11 cellular contexts compared by ENCODE assay signal in genomic region chr11:59801981-59802638, GRCh38. TPM values are rescaled to one million over a fixed set of nuclear protein-coding genes. Genes with fewer than 3 reads are reported as not detected.
DNase-seq lines count a peak whose midpoint lies in the region; ATAC-seq and TF ChIP-seq lines count a peak whose summit lies in the region.
"Had no signal": no experiment of that assay in that cellular context is flagged by ENCODE, and none has a peak within 500 bp of the region (broad histone marks: within the 10 kb centered on the region; RNA-seq: fewer than 3 reads in every experiment).

No MANE protein-coding gene starts in this region.

- H3K36me3 ChIP-seq in left ventricle myocardium inferior, result peaks cover 60% of the 10 kb centered on the region
- peaks cover 23% of the 10 kb centered on the region for H3K36me3 ChIP-seq in thoracic aorta
- peaks cover 19% of the 10 kb centered on the region for H3K36me3 ChIP-seq in Karpas-422 (ENCODE audit: insufficient read depth, low read length)

- no peak overlapping the region for H2AFZ ChIP-seq in Karpas-422 (ENCODE audit: low read length)

- H3K27me3 ChIP-seq in left ventricle myocardium inferior (ENCODE audit: low read depth) (no peaks in the 10 kb centered on the region), thoracic aorta (replicated peaks; ENCODE audit: insufficient read depth) (no peaks in the 10 kb centered on the region), Karpas-422 (ENCODE audit: low read length) (no peaks in the 10 kb centered on the region)
- H3K27me3 ChIP-seq: suprapubic skin had no signal

- H3K4me2 ChIP-seq in Karpas-422 (ENCODE audit: low read depth, low read length, poor library complexity, severe bottlenecking), result no peak overlapping the region

- intact Hi-C loops in left ventricle myocardium inferior (cut with micrococcal nuclease), result loop anchor here (2.0 kb wide), 1 partner anchor 47 kb away; the partner anchor contains the start of gene STX3

- CTCF ChIA-PET in T-cell (lab: Charles Lee), result interaction anchor here (0.7 to 3.1 kb wide), 5 partner anchors 30 to 54 kb away, joined by 3 to 28 read pairs (median 5); partner anchors contain the start of gene STX3 (in 2 of the 2)

- no peak for TF ChIP-seq CTCF in left ventricle myocardium inferior (IDR thresholded peaks at IDR 0.05; ENCODE audit: borderline replicate concordance)
- no peak for TF ChIP-seq CTCF in thoracic aorta (IDR thresholded peaks at IDR 0.05)

- H3K9me3 Mint-ChIP-seq in T-cell, result no peaks in the 10 kb centered on the region
- H3K9me3 Mint-ChIP-seq: nephron had no signal

- POLR2A ChIA-PET in T-cell (lab: Charles Lee), result interaction anchor here in 1 of 2 donors (0.6 to 1.1 kb wide), 2 partner anchors 46 to 198 kb away, joined by 4 to 6 read pairs; no protein-coding TSS in a partner anchor

- peak in 3 of 4 experiments; percentile 17 to 42 (median 35) for ATAC-seq in T-cell (replicated peaks in 1 of 4)
- peak; percentile 78 for ATAC-seq in thoracic aorta (ENCODE audit: insufficient number of reproducible peaks, low FRiP score, low read depth)
- no peak for ATAC-seq in GM18861 (IDR thresholded peaks at IDR 0.05; ENCODE audit: unreplicated experiment)

- H3K27me3 Mint-ChIP-seq in T-cell, result no peaks in the 10 kb centered on the region
- H3K27me3 Mint-ChIP-seq: B cell had no signal

- H3K9ac ChIP-seq in Karpas-422 (ENCODE audit: low read length), result no peak overlapping the region

- H3K9me2 ChIP-seq in Karpas-422 (replicated peaks; ENCODE audit: insufficient read depth, low read length), result no peaks in the 10 kb centered on the region

- no peaks in the 10 kb centered on the region for H3K9me3 ChIP-seq in left ventricle myocardium inferior (replicated peaks)
- H3K9me3 ChIP-seq in thoracic aorta, result no peaks in the 10 kb centered on the region
- no peaks in the 10 kb centered on the region for H3K9me3 ChIP-seq in Karpas-422 (ENCODE audit: low read length)
- H3K9me3 ChIP-seq: suprapubic skin had no signal

- no peaks in the 10 kb centered on the region for H4K20me1 ChIP-seq in Karpas-422 (ENCODE audit: insufficient read depth, low read depth, low read length)

- peak; percentile 40 for DNase-seq in NCI-H2227 (lab: John Stamatoyannopoulos, UW; ENCODE audit: unreplicated experiment)
- DNase-seq in NCI-H2227 treated with DMSO at 0.1 percent for 48 hours (lab: John Stamatoyannopoulos, UW), result no peak
- DNase-seq in T-cell, result no peak
- DNase-seq in left ventricle myocardium inferior, result no peak
- no peak for DNase-seq in thoracic aorta (ENCODE audit: low spot score)
- no peak for DNase-seq in foreskin melanocyte
- no peak for DNase-seq in Karpas-422

- H3K4me3 ChIP-seq in left ventricle myocardium inferior, result no peak overlapping the region
- H3K4me3 ChIP-seq in thoracic aorta, result no peak overlapping the region
- no peak overlapping the region for H3K4me3 ChIP-seq in Karpas-422 (ENCODE audit: low read length)
- H3K4me3 ChIP-seq: suprapubic skin had no signal

- no peaks in the 10 kb centered on the region for H3K79me2 ChIP-seq in Karpas-422 (ENCODE audit: low read length)

- peaks cover 0 to 6% (median 0%) of the 10 kb centered on the region in 3 donors for H3K4me1 Mint-ChIP-seq in T-cell
- H3K4me1 Mint-ChIP-seq: B cell, nephron had no signal

- H3K27ac ChIP-seq in left ventricle myocardium inferior (replicated peaks), result peak overlapping the region; percentile 74
- peak overlapping the region; percentile 19 to 33 for H3K27ac ChIP-seq in thoracic aorta
- H3K27ac ChIP-seq in Karpas-422 (ENCODE audit: low read length), result no peak overlapping the region
- H3K27ac ChIP-seq: suprapubic skin had no signal

- H3K4me3 Mint-ChIP-seq in T-cell, result no peak overlapping the region
- H3K4me3 Mint-ChIP-seq: B cell, nephron had no signal

- peaks cover 22% of the 10 kb centered on the region for H3K36me3 Mint-ChIP-seq in T-cell

- H3K27ac Mint-ChIP-seq in T-cell, result no peak overlapping the region
- H3K27ac Mint-ChIP-seq: B cell had no signal

- H3K4me1 ChIP-seq in left ventricle myocardium inferior (peaks cover 19% of the 10 kb centered on the region), thoracic aorta (ENCODE audit: control insufficient read depth in 1 of 2, low read depth in 2 of 2) (peaks cover 0 to 4% of the 10 kb centered on the region in 2 donors), Karpas-422 (ENCODE audit: low read length) (peaks cover 7% of the 10 kb centered on the region)

RNA-seq across cellular contexts. Expression of gene MRPL16, which starts 8.5 kb away (rescaled TPM):
- 10 to 100 TPM; 24.0 to 46.3 (median 39.7) TPM for total RNA-seq in T-cell
- 93.2 TPM for total RNA-seq in left ventricle myocardium inferior
- total RNA-seq in thoracic aorta, result 10 to 100 TPM; 23.6 to 28.1 TPM
- 70.1 and 81.6 TPM in 2 replicates for total RNA-seq in Karpas-422 (2014; rRNA removed; shearing (Covaris generic); ENCODE audit: low replicate concordance)

RNA-seq across cellular contexts. Expression of gene CBLIF, which starts 43.2 kb away (rescaled TPM):
- total RNA-seq in T-cell (not detected), left ventricle myocardium inferior (not detected), thoracic aorta (1 to 10 TPM in 1 of 2 donors, not detected in 1; 1.8 TPM)
- total RNA-seq in Karpas-422 (2014; rRNA removed; shearing (Covaris generic); ENCODE audit: low replicate concordance), result not detected in 2 replicates
- total RNA-seq: B cell, suprapubic skin had no signal

RNA-seq across cellular contexts. Expression of gene STX3, which starts 46.9 kb away (rescaled TPM):
- total RNA-seq in T-cell, result 10 to 100 TPM in 4 of 5 donors, 1 to 10 TPM in 1; 8.9 to 13.3 (median 11.4) TPM
- total RNA-seq in left ventricle myocardium inferior, result 8.4 TPM
- total RNA-seq in thoracic aorta, result 10 to 100 TPM; 25.7 to 32.2 TPM
- 7.9 and 14.6 TPM in 2 replicates for total RNA-seq in Karpas-422 (2014; rRNA removed; shearing (Covaris generic); ENCODE audit: low replicate concordance)
